In the genomic region with DNA sequence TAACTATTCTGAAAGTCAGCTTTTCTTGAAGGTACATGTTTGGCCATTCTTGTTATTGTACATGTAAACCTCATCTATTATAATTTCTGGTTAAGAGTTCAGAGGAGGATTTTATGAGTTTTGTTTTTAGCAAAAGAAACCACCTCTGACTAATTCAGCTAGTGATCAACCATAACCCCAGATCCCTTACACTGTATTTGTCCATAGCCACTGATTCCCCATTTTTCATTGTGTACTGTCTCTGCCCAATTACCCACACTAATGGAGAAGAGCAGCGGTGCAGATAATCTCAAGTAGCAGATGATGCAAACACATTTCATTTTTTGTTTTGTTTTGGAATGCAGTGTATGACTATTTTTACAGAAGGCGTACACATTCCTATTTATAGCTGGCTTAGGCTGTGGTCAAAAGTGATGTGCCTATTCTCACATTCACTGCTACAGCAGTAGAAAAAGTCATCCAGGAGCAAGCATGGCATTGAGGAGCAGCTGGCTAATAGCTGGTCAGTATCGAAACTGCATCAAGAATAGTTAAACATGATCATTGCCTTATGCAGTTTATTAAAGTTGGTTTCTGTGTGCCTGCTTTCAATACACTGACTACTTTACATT, we compare ENCODE assay signal across 10 cellular contexts.
DNase-seq lines count a peak whose midpoint lies in the region; ATAC-seq, FAIRE-seq and TF ChIP-seq lines count a peak whose summit lies in the region.
"Had no signal": no experiment of that assay in that cellular context is flagged by ENCODE, and none has a peak within 500 bp of the region (broad histone marks: within the 10 kb centered on the region; RNA-seq: fewer than 3 reads in every experiment).

No MANE protein-coding gene starts in this region.

- peaks cover 21% of the 10 kb centered on the region for H3K9me3 Mint-ChIP-seq in activated T-cell treated with anti-CD3 and anti-CD28 coated beads, Interleukin-2, amount 50 U/mL, for 4 hours
- H3K9me3 Mint-ChIP-seq: type B pancreatic cell had no signal

- H3K4me3 Mint-ChIP-seq in activated T-cell treated with anti-CD3 and anti-CD28 coated beads, Interleukin-2, amount 50 U/mL, for 4 hours = no peak overlapping the region
- H3K4me3 Mint-ChIP-seq: type B pancreatic cell had no signal

- H3K27me3 ChIP-seq in stomach = no peaks in the 10 kb centered on the region

- no peaks in the 10 kb centered on the region for H3K36me3 ChIP-seq in stomach

- H3K36me3 Mint-ChIP-seq in activated T-cell treated with anti-CD3 and anti-CD28 coated beads, Interleukin-2, amount 50 U/mL, for 4 hours (ENCODE audit: insufficient read depth) = no peaks in the 10 kb centered on the region
- H3K36me3 Mint-ChIP-seq: type B pancreatic cell had no signal

- FAIRE-seq in GM18507 (lab: Jason Lieb, UNC) = peak; percentile 35

- H3K4me1 ChIP-seq in stomach = no peaks in the 10 kb centered on the region

- H3K27ac ChIP-seq in stomach = no peak overlapping the region

- intact Hi-C loops in stomach (cut with DNase I; ENCODE audit: low total_unique reads) = no loop called here

- H3K27me3 Mint-ChIP-seq in activated T-cell treated with anti-CD3 and anti-CD28 coated beads, Interleukin-2, amount 50 U/mL, for 4 hours (ENCODE audit: low read depth) = no peaks in the 10 kb centered on the region
- H3K27me3 Mint-ChIP-seq: type B pancreatic cell had no signal

- no peak for TF ChIP-seq EP300 in stomach (IDR thresholded peaks at IDR 0.05)

- no peaks in the 10 kb centered on the region for H3K9me3 ChIP-seq in stomach

- no peak for TF ChIP-seq CTCF in stomach (IDR thresholded peaks at IDR 0.05)

- no peaks in the 10 kb centered on the region for H3K4me1 Mint-ChIP-seq in activated T-cell treated with anti-CD3 and anti-CD28 coated beads, Interleukin-2, amount 50 U/mL, for 4 hours (ENCODE audit: low read depth)

- TF ChIP-seq POLR2A in stomach (IDR thresholded peaks at IDR 0.05) = no peak

- no peak overlapping the region for H3K4me3 ChIP-seq in stomach

- ATAC-seq in GM21526 (IDR thresholded peaks at IDR 0.05; ENCODE audit: low FRiP score, unreplicated experiment) (peak; percentile 56), HG03196 (IDR thresholded peaks at IDR 0.05; ENCODE audit: unreplicated experiment) (peak; percentile 57)
- ATAC-seq in activated T-cell treated with anti-CD3 and anti-CD28 coated beads, Interleukin-2, amount 50 U/mL, for 4 hours = no peak

- DNase-seq in GM18507 (ENCODE audit: extremely low spot score, insufficient read length, low read depth) (no peak), dedifferentiated amniotic fluid mesenchymal stem cell (ENCODE audit: extremely low spot score) (peak; percentile 52), HuH-7.5 (ENCODE audit: low spot score) (no peak), stomach (no peak), Ammon's horn (ENCODE audit: low spot score) (no peak)
- DNase-seq in activated T-cell treated with anti-CD3 and anti-CD28 coated beads, Interleukin-2, amount 50 U/mL, for 4 hours = no peak
- DNase-seq: activated CD8-positive, alpha-beta memory T cell treated with anti-CD3 and anti-CD28 coated beads for 24 hours had no signal

- 63 to 82% (median 74%) methylated on average over 3 of the region's 3 CpGs for WGBS in stomach, 5 donors

Comparison
In these comparisons a context has a peak if more than half of its experiments do, and no peak if none do; other contexts are left out.
1. ATAC-seq: peak in GM21526 (single experiment) and HG03196 (single experiment); none in activated T-cell treated with anti-CD3 and anti-CD28 coated beads, Interleukin-2, amount 50 U/mL, for 4 hours (0 of 2).